In the genomic region with DNA sequence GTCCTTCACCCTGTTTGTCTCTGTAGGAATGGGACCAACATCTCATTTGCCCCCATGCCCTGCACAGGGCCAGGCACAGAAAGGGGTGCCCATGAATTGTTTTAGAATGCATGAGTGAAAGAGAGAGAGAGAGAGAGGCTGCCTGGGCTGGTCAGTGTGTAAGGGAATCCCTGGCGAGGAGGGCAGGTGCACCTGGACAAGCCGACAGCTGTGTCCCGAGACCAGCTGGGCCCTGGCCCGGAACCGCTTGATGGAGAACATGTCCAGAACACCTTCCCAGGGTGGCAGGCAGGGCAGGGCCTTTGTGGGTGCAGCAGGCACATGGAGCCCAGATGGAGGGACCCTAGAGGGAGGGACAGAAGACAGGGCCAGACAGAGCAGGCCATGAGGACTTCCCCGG, we compare ENCODE assay signal across 1 cellular context.
TF ChIP-seq lines count a peak whose summit lies in the region.

No MANE protein-coding gene starts in this region.

TF ChIP-seq in WTC11, 78 proteins besides CTCF, POLR2A, EP300 and RAD21 (continued from another document):
- TF ChIP-seq, protein P1, sequence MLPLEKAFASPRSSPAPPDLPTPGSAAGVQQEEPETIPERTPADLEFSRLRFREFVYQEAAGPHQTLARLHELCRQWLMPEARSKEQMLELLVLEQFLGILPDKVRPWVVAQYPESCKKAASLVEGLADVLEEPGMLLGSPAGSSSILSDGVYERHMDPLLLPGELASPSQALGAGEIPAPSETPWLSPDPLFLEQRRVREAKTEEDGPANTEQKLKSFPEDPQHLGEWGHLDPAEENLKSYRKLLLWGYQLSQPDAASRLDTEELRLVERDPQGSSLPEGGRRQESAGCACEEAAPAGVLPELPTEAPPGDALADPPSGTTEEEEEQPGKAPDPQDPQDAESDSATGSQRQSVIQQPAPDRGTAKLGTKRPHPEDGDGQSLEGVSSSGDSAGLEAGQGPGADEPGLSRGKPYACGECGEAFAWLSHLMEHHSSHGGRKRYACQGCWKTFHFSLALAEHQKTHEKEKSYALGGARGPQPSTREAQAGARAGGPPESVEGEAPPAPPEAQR (CRISPR knock-in tag; IDR thresholded peaks at IDR 0.05): no peak
- no peak for TF ChIP-seq TP53 (CRISPR knock-in tag; IDR thresholded peaks at IDR 0.05)
- no peak for TF ChIP-seq SOX15 (CRISPR knock-in tag; IDR thresholded peaks at IDR 0.05)
- TF ChIP-seq NR1H2 (CRISPR knock-in tag; IDR thresholded peaks at IDR 0.05): no peak
- TF ChIP-seq, protein P2, sequence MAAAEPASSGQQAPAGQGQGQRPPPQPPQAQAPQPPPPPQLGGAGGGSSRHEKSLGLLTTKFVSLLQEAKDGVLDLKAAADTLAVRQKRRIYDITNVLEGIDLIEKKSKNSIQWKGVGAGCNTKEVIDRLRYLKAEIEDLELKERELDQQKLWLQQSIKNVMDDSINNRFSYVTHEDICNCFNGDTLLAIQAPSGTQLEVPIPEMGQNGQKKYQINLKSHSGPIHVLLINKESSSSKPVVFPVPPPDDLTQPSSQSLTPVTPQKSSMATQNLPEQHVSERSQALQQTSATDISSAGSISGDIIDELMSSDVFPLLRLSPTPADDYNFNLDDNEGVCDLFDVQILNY (CRISPR knock-in tag; IDR thresholded peaks at IDR 0.05): no peak
- TF ChIP-seq IRF2 (CRISPR knock-in tag; IDR thresholded peaks at IDR 0.05; ENCODE audit: borderline replicate concordance, low read depth): no peak
- TF ChIP-seq, protein P3, sequence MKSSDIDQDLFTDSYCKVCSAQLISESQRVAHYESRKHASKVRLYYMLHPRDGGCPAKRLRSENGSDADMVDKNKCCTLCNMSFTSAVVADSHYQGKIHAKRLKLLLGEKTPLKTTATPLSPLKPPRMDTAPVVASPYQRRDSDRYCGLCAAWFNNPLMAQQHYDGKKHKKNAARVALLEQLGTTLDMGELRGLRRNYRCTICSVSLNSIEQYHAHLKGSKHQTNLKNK (CRISPR knock-in tag; IDR thresholded peaks at IDR 0.05): no peak
- no peak for TF ChIP-seq RELA (CRISPR knock-in tag; IDR thresholded peaks at IDR 0.05; ENCODE audit: borderline replicate concordance)
- TF ChIP-seq ZNF416 (CRISPR knock-in tag; IDR thresholded peaks at IDR 0.05): no peak
- TF ChIP-seq MXD4 (CRISPR knock-in tag; IDR thresholded peaks at IDR 0.05; ENCODE audit: borderline replicate concordance): no peak
- TF ChIP-seq, protein P4, sequence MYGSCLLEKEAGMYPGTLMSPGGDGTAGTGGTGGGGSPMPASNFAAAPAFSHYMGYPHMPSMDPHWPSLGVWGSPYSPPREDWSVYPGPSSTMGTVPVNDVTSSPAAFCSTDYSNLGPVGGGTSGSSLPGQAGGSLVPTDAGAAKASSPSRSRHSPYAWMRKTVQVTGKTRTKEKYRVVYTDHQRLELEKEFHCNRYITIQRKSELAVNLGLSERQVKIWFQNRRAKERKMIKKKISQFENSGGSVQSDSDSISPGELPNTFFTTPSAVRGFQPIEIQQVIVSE (CRISPR knock-in tag; IDR thresholded peaks at IDR 0.05; ENCODE audit: borderline replicate concordance): no peak
- TF ChIP-seq, protein P5, sequence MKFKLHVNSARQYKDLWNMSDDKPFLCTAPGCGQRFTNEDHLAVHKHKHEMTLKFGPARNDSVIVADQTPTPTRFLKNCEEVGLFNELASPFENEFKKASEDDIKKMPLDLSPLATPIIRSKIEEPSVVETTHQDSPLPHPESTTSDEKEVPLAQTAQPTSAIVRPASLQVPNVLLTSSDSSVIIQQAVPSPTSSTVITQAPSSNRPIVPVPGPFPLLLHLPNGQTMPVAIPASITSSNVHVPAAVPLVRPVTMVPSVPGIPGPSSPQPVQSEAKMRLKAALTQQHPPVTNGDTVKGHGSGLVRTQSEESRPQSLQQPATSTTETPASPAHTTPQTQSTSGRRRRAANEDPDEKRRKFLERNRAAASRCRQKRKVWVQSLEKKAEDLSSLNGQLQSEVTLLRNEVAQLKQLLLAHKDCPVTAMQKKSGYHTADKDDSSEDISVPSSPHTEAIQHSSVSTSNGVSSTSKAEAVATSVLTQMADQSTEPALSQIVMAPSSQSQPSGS (CRISPR knock-in tag; IDR thresholded peaks at IDR 0.05; ENCODE audit: borderline replicate concordance, low read depth): no peak
